Comparison of ENCODE assay signal across 1 cellular context in genomic region chr12:26122681-26123481, GRCh38.
TF ChIP-seq lines count a peak whose summit lies in the region.

No MANE protein-coding gene starts in this region.

TF ChIP-seq in HEK293, 187 proteins besides CTCF, POLR2A, EP300 and RAD21 (continued from another document and continues in another):
- no peak for TF ChIP-seq ZNF704 (tag by site-specific recombination; IDR thresholded peaks at IDR 0.05)
- TF ChIP-seq KLF1 (tag by site-specific recombination; IDR thresholded peaks at IDR 0.05): no peak
- no peak for TF ChIP-seq ZNF19 (tag by site-specific recombination; IDR thresholded peaks at IDR 0.05; ENCODE audit: low read depth)
- peak; percentile 97 for TF ChIP-seq ZBTB26 (tag by site-specific recombination; optimal IDR thresholded peaks at IDR 0.05)
- TF ChIP-seq PRDM2 (tag by site-specific recombination; IDR thresholded peaks at IDR 0.05; ENCODE audit: borderline replicate concordance): no peak; the same call in 1 of the 2 replicates
- TF ChIP-seq ZNF777 (tag by site-specific recombination; IDR thresholded peaks at IDR 0.05; ENCODE audit: borderline replicate concordance): 0 out of 2 replicates have a peak, but pooled peaks have one; percentile 52
- 0 out of 2 replicates have a peak, but pooled peaks have one; percentile 23 for TF ChIP-seq ZNF660 (tag by site-specific recombination; IDR thresholded peaks at IDR 0.05)
- no peak for TF ChIP-seq ZNF239 (tag by site-specific recombination; IDR thresholded peaks at IDR 0.05)
- TF ChIP-seq ZNF292 (tag by site-specific recombination; IDR thresholded peaks at IDR 0.05; ENCODE audit: borderline replicate concordance, low read depth): no peak
- 0 out of 2 replicates have a peak, but pooled peaks have one; percentile 26 for TF ChIP-seq ZNF24 (tag by site-specific recombination; IDR thresholded peaks at IDR 0.05)
- 0 out of 2 replicates have a peak, but pooled peaks have one; percentile 30 for TF ChIP-seq ZBTB10 (tag by site-specific recombination; IDR thresholded peaks at IDR 0.05)
- no peak for TF ChIP-seq ZNF585B (tag by site-specific recombination; IDR thresholded peaks at IDR 0.05)
- TF ChIP-seq ZNF148 (tag by site-specific recombination; IDR thresholded peaks at IDR 0.05; ENCODE audit: borderline replicate concordance): no peak
- TF ChIP-seq SETDB1 (IDR thresholded peaks at IDR 0.05; ENCODE audit: insufficient read length, low read length): no peak
- TF ChIP-seq MEIS1 (CRISPR knock-in tag; IDR thresholded peaks at IDR 0.05; ENCODE audit: borderline replicate concordance): peak; percentile 32; the same call in 1 of the 2 replicates
- TF ChIP-seq ZFP69B (tag by site-specific recombination; IDR thresholded peaks at IDR 0.05): peak; percentile 68; the same call in 1 of the 2 replicates
- no peak for TF ChIP-seq ZNF530 (tag by site-specific recombination; IDR thresholded peaks at IDR 0.05; ENCODE audit: low read depth)
- no peak for TF ChIP-seq ZNF747 (tag by site-specific recombination; IDR thresholded peaks at IDR 0.05)
- peak; percentile 77 for TF ChIP-seq ZNF449 (tag by site-specific recombination; IDR thresholded peaks at IDR 0.05)
- no peak for TF ChIP-seq ZNF18 (tag by site-specific recombination; IDR thresholded peaks at IDR 0.05)
- no peak for TF ChIP-seq ZNF610 (tag by site-specific recombination; IDR thresholded peaks at IDR 0.05; ENCODE audit: borderline replicate concordance)
- peak; percentile 55; the same call in 1 of the 2 replicates for TF ChIP-seq ZNF10 (tag by site-specific recombination; IDR thresholded peaks at IDR 0.05)
- no peak for TF ChIP-seq ZNF518A (tag by site-specific recombination; conservative IDR thresholded peaks at IDR 0.05; ENCODE audit: low read depth)
- peak; percentile 71 for TF ChIP-seq ZFHX2 (tag by site-specific recombination; conservative IDR thresholded peaks at IDR 0.05)
- peak; percentile 52 for TF ChIP-seq KLF16 (tag by site-specific recombination; IDR thresholded peaks at IDR 0.05)
- no peak for TF ChIP-seq ZNF48 (tag by site-specific recombination; IDR thresholded peaks at IDR 0.05)
- peak; percentile 99 for TF ChIP-seq SCRT1 (tag by site-specific recombination; IDR thresholded peaks at IDR 0.05; ENCODE audit: borderline replicate concordance)
- peak; percentile 93 for TF ChIP-seq ZNF366 (tag by site-specific recombination; conservative IDR thresholded peaks at IDR 0.05)
- peak; percentile 46 for TF ChIP-seq SP7 (tag by site-specific recombination; IDR thresholded peaks at IDR 0.05)
- peak; percentile 77 for TF ChIP-seq ZNF692 (tag by site-specific recombination; IDR thresholded peaks at IDR 0.05)
